Comparison of ENCODE assay signal across 8 cellular contexts in genomic region chr10:6579904-6580278, GRCh38. TPM values are rescaled to one million over a fixed set of nuclear protein-coding genes. Genes with fewer than 3 reads are reported as not detected.
DNase-seq lines count a peak whose midpoint lies in the region; ATAC-seq and TF ChIP-seq lines count a peak whose summit lies in the region.

Gene PRKCQ (minus strand): TSS chr10:6580276. CDS start chr10:6515135, 65,141 bp downstream.

- H3K4me3 Mint-ChIP-seq in T-cell (peak within 1 kb of the TSS; percentile 91 to 95 (median 94)), progenitor cell of endocrine pancreas (ENCODE audit: low read depth) (peak within 1 kb of the TSS; percentile 90)

- peak; percentile 18 for ATAC-seq in HG02852 (IDR thresholded peaks at IDR 0.05; ENCODE audit: unreplicated experiment)
- peak in 2 of 4 experiments; percentile 11 to 26 for ATAC-seq in T-cell (replicated peaks in 1 of 4)

- H3K27me3 Mint-ChIP-seq in T-cell (no peaks in the 10 kb centered on the region), progenitor cell of endocrine pancreas (peaks cover 38% of the 10 kb centered on the region)

- peaks cover 59 to 83% (median 61%) of the 10 kb centered on the region in 3 donors for H3K4me1 Mint-ChIP-seq in T-cell
- peaks cover 15% of the 10 kb centered on the region for H3K4me1 Mint-ChIP-seq in progenitor cell of endocrine pancreas (ENCODE audit: low read depth)

- DNase-seq in DMS79 treated with DMSO at 0.1 percent for 48 hours (lab: John Stamatoyannopoulos, UW) (peak; percentile 0), DMS79 (lab: John Stamatoyannopoulos, UW) (no peak), T-cell (peak in 1 of 34 experiments; percentile 47), foreskin fibroblast (peak; percentile 23 to 65), progenitor cell of endocrine pancreas (ENCODE audit: low spot score, unreplicated experiment) (no peak), NCI-H1092 treated with DMSO at 0.1 percent for 48 hours (lab: John Stamatoyannopoulos, UW) (no peak), GOT3 (lab: John Stamatoyannopoulos, UW) (no peak)

- H3K9me3 Mint-ChIP-seq in T-cell (no peaks in the 10 kb centered on the region), progenitor cell of endocrine pancreas (ENCODE audit: low read depth) (no peaks in the 10 kb centered on the region)

- H3K4me3 ChIP-seq in foreskin fibroblast (ENCODE audit: low read depth in 1 of 2, low read length in 2 of 2) = peak within 1 kb of the TSS; percentile 55 to 65

- H3K36me3 Mint-ChIP-seq in T-cell (peaks cover 26% of the 10 kb centered on the region), progenitor cell of endocrine pancreas (ENCODE audit: insufficient read depth) (peaks cover 5% of the 10 kb centered on the region)

- TF ChIP-seq CTCF in foreskin fibroblast (IDR thresholded peaks at IDR 0.05; ENCODE audit: low read depth, low read length) (no peak), progenitor cell of endocrine pancreas (IDR thresholded peaks at IDR 0.05; ENCODE audit: unreplicated experiment) (no peak)

- CTCF ChIA-PET in T-cell (lab: Charles Lee) = interaction anchor here (0.9 to 4.0 kb wide), 5 partner anchors 11 to 87 kb away, joined by 3 to 14 read pairs (median 3); no protein-coding TSS in a partner anchor

- H3K27ac Mint-ChIP-seq in T-cell (peak within 1 kb of the TSS; percentile 98 to 100), progenitor cell of endocrine pancreas (peak within 1 kb of the TSS; percentile 95)

- POLR2A ChIA-PET in T-cell (lab: Charles Lee) = interaction anchor here (0.6 to 1.7 kb wide), 2 partner anchors 21 to 72 kb away, joined by 3 read pairs; no protein-coding TSS in a partner anchor

RNA-seq across cellular contexts. Expression of gene PRKCQ, which starts in this region (rescaled TPM):
- total RNA-seq in T-cell (10 to 100 TPM; 60.3 to 67.4 (median 61.6) TPM), progenitor cell of endocrine pancreas (5.6 and 6.1 TPM in 2 replicates)

Comparison
In these comparisons a context has a peak if more than half of its experiments do, and no peak if none do; other contexts are left out.
1. DNase-seq: peak in DMS79 treated with DMSO at 0.1 percent for 48 hours (single experiment) and foreskin fibroblast (2 of 2); none in DMS79 (single experiment), progenitor cell of endocrine pancreas (single experiment), NCI-H1092 treated with DMSO at 0.1 percent for 48 hours (single experiment) and GOT3 (single experiment).